1 cellular context compared by ENCODE assay signal in genomic region chr5:74586831-74587230, GRCh38.
TF ChIP-seq lines count a peak whose summit lies in the region.

No MANE protein-coding gene starts in this region.

TF ChIP-seq in H1, 55 proteins besides CTCF, POLR2A, EP300 and RAD21:
- TF ChIP-seq CREB1 (IDR thresholded peaks at IDR 0.05) (no peak), GTF2F1 (IDR thresholded peaks at IDR 0.05; ENCODE audit: borderline replicate concordance, low read depth, low read length) (no peak), SP2 (IDR thresholded peaks at IDR 0.05; ENCODE audit: low read length) (no peak), ATF2 (IDR thresholded peaks at IDR 0.05; ENCODE audit: low read length) (no peak), NANOG (IDR thresholded peaks at IDR 0.05; ENCODE audit: insufficient read depth, low read depth, low read length, poor library complexity, severe bottlenecking) (no peak), KDM5A (IDR thresholded peaks at IDR 0.05; ENCODE audit: low read length) (no peak), BCL11A (IDR thresholded peaks at IDR 0.05; ENCODE audit: low read depth in 2 of 2, low read length in 2 of 2) (no peak), JUN (IDR thresholded peaks at IDR 0.05; ENCODE audit: low read depth, low read length) (no peak), BRCA1 (IDR thresholded peaks at IDR 0.05; ENCODE audit: low read depth, low read length) (no peak), NRF1 (IDR thresholded peaks at IDR 0.05; ENCODE audit: low read depth, low read length) (no peak)
